ENCODE assay signal across 9 cellular contexts in genomic region chr20:2005831-2006426, GRCh38. TPM values are rescaled to one million over a fixed set of nuclear protein-coding genes. Genes with fewer than 3 reads are reported as not detected.
A peak's percentile ranks its signal among the peaks of the same experiment; 100 is the strongest.
DNase-seq lines count a peak whose midpoint lies in the region; ATAC-seq, FAIRE-seq and TF ChIP-seq lines count a peak whose summit lies in the region.
"Had no signal": no experiment of that assay in that cellular context is flagged by ENCODE, and none has a peak within 500 bp of the region (broad histone marks: within the 10 kb centered on the region; RNA-seq: fewer than 3 reads in every experiment).

No MANE protein-coding gene starts in this region.

- CTCF ChIA-PET in PC-3 (lab: Charles Lee), result interaction anchor here (0.6 kb wide), 1 partner anchor 149 kb away, joined by 3 read pairs; no protein-coding TSS in a partner anchor

- no peak overlapping the region for H3K9ac ChIP-seq in PC-3 (ENCODE audit: low read length)
- H3K9ac ChIP-seq in parathyroid adenoma, result no peak overlapping the region

- H3K9me2 ChIP-seq in PC-3 (replicated peaks; ENCODE audit: low read length), result no peaks in the 10 kb centered on the region

- no peaks in the 10 kb centered on the region for H3F3A ChIP-seq in PC-3 (ENCODE audit: low read length, unreplicated experiment)

- H3K36me3 Mint-ChIP-seq in activated T-helper 1 cell treated with anti-CD3 and anti-CD28 coated beads, Interleukin-12 subunit alpha, Interleukin-12 subunit beta, Interleukin-2, Interleukin-4 antibody, amounts not matched to agents 30 ng/mL and 10 ng/mL and 1 ng/mL, durations not matched to agents 14 hours and 24 hours and 36 hours (ENCODE audit: low read depth), result no peaks in the 10 kb centered on the region

- FAIRE-seq in H54 (lab: Jason Lieb, UNC), result no peak
- FAIRE-seq: TTC549 had no signal

- TF ChIP-seq CTCF in PC-3 (conservative IDR thresholded peaks at IDR 0.05; ENCODE audit: low read depth, low read length) (no peak), parathyroid adenoma (IDR thresholded peaks at IDR 0.05) (no peak)

- H2AFZ ChIP-seq in PC-3 (ENCODE audit: low read length) (no peak overlapping the region), parathyroid adenoma (peak overlapping the region; percentile 49)

- peak; percentile 34 for DNase-seq in H54 (ENCODE audit: insufficient read length, low spot score)
- peak; percentile 81 for DNase-seq in PC-3
- peak; percentile 54 for DNase-seq in activated T-helper 1 cell treated with anti-CD3 and anti-CD28 coated beads, Interleukin-12 subunit alpha, Interleukin-12 subunit beta, Interleukin-2, Interleukin-4 antibody, amounts not matched to agents 30 ng/mL and 10 ng/mL and 1 ng/mL, durations not matched to agents 14 hours and 24 hours and 36 hours (ENCODE audit: low spot score)
- DNase-seq in foreskin melanocyte, result peak; percentile 35

- no peaks in the 10 kb centered on the region for H3K9me3 Mint-ChIP-seq in activated T-helper 1 cell treated with anti-CD3 and anti-CD28 coated beads, Interleukin-12 subunit alpha, Interleukin-12 subunit beta, Interleukin-2, Interleukin-4 antibody, amounts not matched to agents 30 ng/mL and 10 ng/mL and 1 ng/mL, durations not matched to agents 14 hours and 24 hours and 36 hours

- intact Hi-C loops in PC-3 (cut with micrococcal nuclease), result loop anchor here (5.0 kb wide), 1 partner anchor 166 kb away; no protein-coding TSS in a partner anchor
- intact Hi-C loops in activated T-helper 1 cell treated with anti-CD3 and anti-CD28 coated beads, Interleukin-12 subunit alpha, Interleukin-12 subunit beta, Interleukin-2, Interleukin-4 antibody, amounts not matched to agents 30 ng/mL and 10 ng/mL and 1 ng/mL, durations not matched to agents 14 hours and 24 hours and 36 hours (cut with micrococcal nuclease), result loop anchor here (1.0 to 5.0 kb wide), 3 partner anchors 41 to 166 kb away; no protein-coding TSS in a partner anchor

- H3K4me1 Mint-ChIP-seq in activated T-helper 1 cell treated with anti-CD3 and anti-CD28 coated beads, Interleukin-12 subunit alpha, Interleukin-12 subunit beta, Interleukin-2, Interleukin-4 antibody, amounts not matched to agents 30 ng/mL and 10 ng/mL and 1 ng/mL, durations not matched to agents 14 hours and 24 hours and 36 hours (ENCODE audit: low read depth), result no peaks in the 10 kb centered on the region

- H3K27ac ChIP-seq in PC-3 (ENCODE audit: low read length), result no peak overlapping the region
- no peak overlapping the region for H3K27ac ChIP-seq in parathyroid adenoma

- H3K36me3 ChIP-seq in PC-3 (ENCODE audit: low read depth, low read length) (no peaks in the 10 kb centered on the region), parathyroid adenoma (ENCODE audit: control insufficient read depth, insufficient read depth, low read length) (no peaks in the 10 kb centered on the region)

- no peak for TF ChIP-seq POLR2A in H54 (IDR thresholded peaks at IDR 0.05; ENCODE audit: low read depth, low read length)

- H3K79me2 ChIP-seq in PC-3 (ENCODE audit: low read length) (no peaks in the 10 kb centered on the region), parathyroid adenoma (no peaks in the 10 kb centered on the region)

- no peak overlapping the region for H3K27ac Mint-ChIP-seq in activated T-helper 1 cell treated with anti-CD3 and anti-CD28 coated beads, Interleukin-12 subunit alpha, Interleukin-12 subunit beta, Interleukin-2, Interleukin-4 antibody, amounts not matched to agents 30 ng/mL and 10 ng/mL and 1 ng/mL, durations not matched to agents 14 hours and 24 hours and 36 hours

- H3K4me3 ChIP-seq in PC-3 (ENCODE audit: low read length) (no peak overlapping the region), parathyroid adenoma (ENCODE audit: low read depth, low read length) (no peak overlapping the region)

- H3K4me2 ChIP-seq in PC-3 (ENCODE audit: low read length) (no peak overlapping the region), parathyroid adenoma (ENCODE audit: low read length) (no peak overlapping the region)

- peak; percentile 54; the same call in 1 of the 2 replicates for ATAC-seq in PC-3
- ATAC-seq in HG03196 (IDR thresholded peaks at IDR 0.05; ENCODE audit: unreplicated experiment), result no peak
- ATAC-seq in HG03439 (IDR thresholded peaks at IDR 0.05; ENCODE audit: unreplicated experiment), result no peak
- ATAC-seq in GM21381 (IDR thresholded peaks at IDR 0.05; ENCODE audit: unreplicated experiment), result no peak

- H3K27me3 ChIP-seq in PC-3 (ENCODE audit: low read length) (peaks cover 33% of the 10 kb centered on the region; the same call in 1 of the 2 replicates), parathyroid adenoma (ENCODE audit: control insufficient read depth, insufficient read depth, low read length) (no peaks in the 10 kb centered on the region)

- no peaks in the 10 kb centered on the region for H4K20me1 ChIP-seq in PC-3 (ENCODE audit: low read length)

- POLR2A ChIA-PET in PC-3 (lab: Charles Lee; ENCODE audit: unreplicated experiment), result no interaction called here

- BruUV-seq in PC-3 (replicated peaks; lab: Mats Ljungman, UMichigan), result no TSS peak

- no peaks in the 10 kb centered on the region for H3K9me3 ChIP-seq in PC-3 (ENCODE audit: low read length)
- no peaks in the 10 kb centered on the region for H3K9me3 ChIP-seq in parathyroid adenoma (ENCODE audit: control insufficient read depth, low read length)

- H3K4me1 ChIP-seq in PC-3 (ENCODE audit: insufficient read depth, low read length) (no peaks in the 10 kb centered on the region), parathyroid adenoma (no peaks in the 10 kb centered on the region)

- H3K4me3 Mint-ChIP-seq in activated T-helper 1 cell treated with anti-CD3 and anti-CD28 coated beads, Interleukin-12 subunit alpha, Interleukin-12 subunit beta, Interleukin-2, Interleukin-4 antibody, amounts not matched to agents 30 ng/mL and 10 ng/mL and 1 ng/mL, durations not matched to agents 14 hours and 24 hours and 36 hours, result no peak overlapping the region

- peaks cover 14% of the 10 kb centered on the region for H3K27me3 Mint-ChIP-seq in activated T-helper 1 cell treated with anti-CD3 and anti-CD28 coated beads, Interleukin-12 subunit alpha, Interleukin-12 subunit beta, Interleukin-2, Interleukin-4 antibody, amounts not matched to agents 30 ng/mL and 10 ng/mL and 1 ng/mL, durations not matched to agents 14 hours and 24 hours and 36 hours (ENCODE audit: insufficient read depth)

RNA-seq across cellular contexts. Expression of gene PDYN, which starts 12.1 kb away (rescaled TPM):
- not detected in 2 replicates for total RNA-seq in PC-3 (2014; rRNA removed)
- total RNA-seq in activated T-helper 1 cell treated with anti-CD3 and anti-CD28 coated beads, Interleukin-12 subunit alpha, Interleukin-12 subunit beta, Interleukin-2, Interleukin-4 antibody, amounts not matched to agents 30 ng/mL and 10 ng/mL and 1 ng/mL, durations not matched to agents 14 hours and 24 hours and 36 hours, result not detected in 2 replicates
